In genomic region chr1:86971778-86972177, GRCh38 we compare ENCODE assay signal across 16 cellular contexts.
"Had no signal": no experiment of that assay in that cellular context is flagged by ENCODE, and none has a peak within 500 bp of the region (broad histone marks: within the 10 kb centered on the region; RNA-seq: fewer than 3 reads in every experiment).

No MANE protein-coding gene starts in this region.

- H3K9ac ChIP-seq: neural progenitor cell had no signal

- FAIRE-seq: pancreas had no signal

- H3K27ac ChIP-seq: coronary artery, gastrocnemius medialis, heart right ventricle, neural progenitor cell, pancreas, thoracic aorta, upper lobe of right lung had no signal

- H3K36me3 ChIP-seq: gastrocnemius medialis, heart right ventricle, neural progenitor cell, pancreas, thoracic aorta, upper lobe of right lung had no signal

- H3K4me1 ChIP-seq: upper lobe of right lung had no signal

- H2AFZ ChIP-seq: neural progenitor cell had no signal

- DNase-seq: activated CD4-positive, alpha-beta T cell treated with anti-CD3 and anti-CD28 coated beads, Interleukin-2, amount 10 ng/mL, durations not matched to agents 7 days and 5 days; activated CD4-positive, CD25-positive, alpha-beta regulatory T cell; activated naive CD4-positive, alpha-beta T cell treated with anti-CD3 and anti-CD28 coated beads, Interleukin-2, amount 50 U/mL, for 16 hours; activated T-cell treated with anti-CD3 and anti-CD28 coated beads for 4 hours; gastrocnemius medialis; heart right ventricle; left colon; midbrain; naive B cell; pancreas; upper lobe of right lung had no signal

- ATAC-seq: gastrocnemius medialis, heart right ventricle, left colon, pancreas, sciatic nerve, upper lobe of right lung had no signal

- H3K27me3 ChIP-seq: gastrocnemius medialis, heart right ventricle, neural progenitor cell, pancreas, upper lobe of right lung had no signal

- H3K4me2 ChIP-seq: neural progenitor cell had no signal

- H3K9me3 ChIP-seq: gastrocnemius medialis, heart right ventricle, pancreas, thoracic aorta, upper lobe of right lung had no signal

- H3K4me3 ChIP-seq: coronary artery, gastrocnemius medialis, heart right ventricle, lung, neural progenitor cell, pancreas, thoracic aorta, upper lobe of right lung had no signal
